ENCODE assay signal across 9 cellular contexts in the genomic region with DNA sequence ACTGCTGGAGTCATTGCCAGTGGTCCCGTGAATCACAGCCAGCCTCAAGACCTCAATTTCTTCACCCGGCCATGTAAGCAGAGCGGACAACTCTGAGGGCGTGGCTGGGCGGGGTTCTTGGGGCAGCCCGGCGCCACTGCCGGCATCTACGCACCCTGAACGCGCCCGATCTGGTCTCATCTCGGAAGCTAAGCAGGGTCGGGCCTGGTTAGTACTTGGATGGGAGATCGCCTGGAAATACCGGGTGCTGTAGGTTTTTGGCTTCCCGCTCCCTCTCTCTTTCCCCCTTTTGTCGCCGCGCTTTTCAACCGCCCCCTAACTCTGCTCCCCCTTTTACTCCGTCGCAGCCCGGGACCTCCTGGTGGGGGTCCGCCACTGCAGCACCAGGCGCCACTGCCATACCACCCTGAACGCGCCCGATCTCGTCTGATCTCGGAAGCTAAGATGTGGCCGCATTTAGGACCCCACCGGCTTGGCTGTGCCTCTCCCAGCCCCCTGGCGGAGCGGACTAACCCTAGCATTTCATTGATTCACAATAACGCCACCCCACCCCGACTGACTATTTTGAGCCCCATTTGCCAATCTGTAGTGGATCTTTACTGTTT. TPM values are rescaled to one million over a fixed set of nuclear protein-coding genes. Genes with fewer than 3 reads are reported as not detected.
A peak's percentile ranks its signal among the peaks of the same experiment; 100 is the strongest.
DNase-seq lines count a peak whose midpoint lies in the region; ATAC-seq, FAIRE-seq and TF ChIP-seq lines count a peak whose summit lies in the region.
"Had no signal": no experiment of that assay in that cellular context is flagged by ENCODE, and none has a peak within 500 bp of the region (broad histone marks: within the 10 kb centered on the region; RNA-seq: fewer than 3 reads in every experiment).

No MANE protein-coding gene starts in this region.

- no peaks in the 10 kb centered on the region for H3K9me3 ChIP-seq in cardiac muscle cell (ENCODE audit: low read depth)
- H3K9me3 ChIP-seq: tibial nerve had no signal

- no peak for FAIRE-seq in RCC 7860 (lab: Jason Lieb, UNC)

- TF ChIP-seq CTCF in cardiac muscle cell (IDR thresholded peaks at IDR 0.05; ENCODE audit: low read depth, low read length): peak; percentile 48

- peak; percentile 67 for ATAC-seq in sciatic nerve

- intact Hi-C loops in sciatic nerve (cut with DNase I): no loop called here

- H3K4me3 ChIP-seq in cardiac muscle cell: peak overlapping the region; percentile 39

- DNase-seq in GM03348 (ENCODE audit: low spot score) (peak; percentile 85), NCI-H2171 treated with DMSO at 0.1 percent for 48 hours (lab: John Stamatoyannopoulos, UW) (peak; percentile 40), cardiac muscle cell (ENCODE audit: low read depth in 1 of 2, low spot score in 1 of 2) (peak; percentile 61 to 76), sciatic nerve (ENCODE audit: low spot score) (peak; percentile 62), RCC 7860 (ENCODE audit: low spot score) (no peak), GDM1 (lab: John Stamatoyannopoulos, UW) (no peak), DMS79 (lab: John Stamatoyannopoulos, UW) (no peak)
- DNase-seq in activated T-helper 9 cell treated with anti-CD3 and anti-CD28 coated beads, Interleukin-2, amount 50 U/mL, for 16 hours (ENCODE audit: low read depth): peak; percentile 6

- H3K4me1 ChIP-seq in cardiac muscle cell (ENCODE audit: low read depth): no peaks in the 10 kb centered on the region

- H3K36me3 ChIP-seq in cardiac muscle cell: no peaks in the 10 kb centered on the region
- H3K36me3 ChIP-seq: tibial nerve had no signal

- H3K27ac ChIP-seq in cardiac muscle cell: no peak overlapping the region
- H3K27ac ChIP-seq: tibial nerve had no signal

- peaks cover 27% of the 10 kb centered on the region for H3K27me3 ChIP-seq in cardiac muscle cell

RNA-seq across cellular contexts. Expression of gene GARIN1A, which starts 25.3 kb away (rescaled TPM):
- 0.35 and 0.45 TPM in 2 replicates for total RNA-seq in cardiac muscle cell
- 0.83 and 1.7 TPM in 2 replicates for polyA plus RNA-seq in cardiac muscle cell
- 8.8 TPM for total RNA-seq in sciatic nerve

RNA-seq across cellular contexts. Expression of gene CALU, which starts 41.8 kb away (rescaled TPM):
- total RNA-seq in cardiac muscle cell: 190 and 231 TPM in 2 replicates
- polyA plus RNA-seq in cardiac muscle cell: 305 and 306 TPM in 2 replicates
- 96.0 TPM for total RNA-seq in sciatic nerve

Comparison
In these comparisons a context has a peak if more than half of its experiments do, and no peak if none do; other contexts are left out.
1. DNase-seq: peak in GM03348 (single experiment), NCI-H2171 treated with DMSO at 0.1 percent for 48 hours (single experiment), activated T-helper 9 cell treated with anti-CD3 and anti-CD28 coated beads, Interleukin-2, amount 50 U/mL, for 16 hours (single experiment), cardiac muscle cell (2 of 2) and sciatic nerve (single experiment); none in RCC 7860 (single experiment), GDM1 (single experiment) and DMS79 (single experiment).